Comparison of ENCODE assay signal across 8 cellular contexts in genomic region chr11:107591098-107591445, GRCh38. TPM values are rescaled to one million over a fixed set of nuclear protein-coding genes. Genes with fewer than 3 reads are reported as not detected.
DNase-seq lines count a peak whose midpoint lies in the region; ATAC-seq and TF ChIP-seq lines count a peak whose summit lies in the region.

Gene ELMOD1 (plus strand): TSS chr11:107591147. CDS start chr11:107618190, 27,043 bp downstream.

- H3K9me3 Mint-ChIP-seq in immature natural killer cell: no peaks in the 10 kb centered on the region

- peaks cover 13 to 54% (median 24%) of the 10 kb centered on the region in 3 donors for H3K27me3 Mint-ChIP-seq in immature natural killer cell (ENCODE audit: low read depth in 3 of 3)

- H3K4me1 ChIP-seq in SJSA1 (replicated peaks) (peaks cover 7% of the 10 kb centered on the region), breast epithelium (no peaks in the 10 kb centered on the region)

- H3K4me3 ChIP-seq in SJSA1 (peak within 1 kb of the TSS; percentile 42), breast epithelium (peak within 1 kb of the TSS; percentile 54 to 66 (median 58)), skin epidermis (peak within 1 kb of the TSS; percentile 37 to 55 (median 42))

- no peak within 1 kb of the TSS for H3K27ac ChIP-seq in SJSA1
- no peak within 1 kb of the TSS for H3K27ac ChIP-seq in breast epithelium
- peak within 1 kb of the TSS in 5 of 21 experiments; percentile 3 to 52 (median 30) for H3K27ac ChIP-seq in skin epidermis

- peak; percentile 3 for DNase-seq in A172 (ENCODE audit: low spot score)
- DNase-seq in GM10248 (ENCODE audit: extremely low spot score): peak; percentile 67
- DNase-seq in SJSA1 (ENCODE audit: low read depth in 1 of 2, low spot score in 2 of 2): peak in 1 of 2 experiments; percentile 41
- no peak for DNase-seq in breast epithelium (ENCODE audit: low spot score in 2 of 2)
- DNase-seq in immature natural killer cell: peak in 1 of 3 donors; percentile 6
- no peak for DNase-seq in DMS114 treated with DMSO at 0.1 percent for 48 hours (lab: John Stamatoyannopoulos, UW; ENCODE audit: unreplicated experiment)

- no peak for TF ChIP-seq POLR2A in breast epithelium (IDR thresholded peaks at IDR 0.05)

- CTCF ChIA-PET in GM10248 (lab: Yijun Ruan, JAX): interaction anchor here (1.0 to 1.7 kb wide), 4 partner anchors 9 to 180 kb away, joined by 3 to 4 read pairs (median 4); no protein-coding TSS in a partner anchor

- POLR2A ChIA-PET in GM10248 (lab: Yijun Ruan, JAX): no interaction called here

- intact Hi-C loops in breast epithelium (cut with DNase I; ENCODE audit: low total_unique reads): no loop called here

- H3K36me3 ChIP-seq in SJSA1 (no peaks in the 10 kb centered on the region), breast epithelium (no peaks in the 10 kb centered on the region)

- no peaks in the 10 kb centered on the region for H3K9me3 ChIP-seq in SJSA1 (replicated peaks)
- H3K9me3 ChIP-seq in breast epithelium: no peaks in the 10 kb centered on the region

- no peak for TF ChIP-seq CTCF in GM10248 (IDR thresholded peaks at IDR 0.05; ENCODE audit: control extremely low read depth, extremely low read depth, low read depth, missing control alignments)
- TF ChIP-seq CTCF in breast epithelium (IDR thresholded peaks at IDR 0.05): no peak

- H3K27me3 ChIP-seq in SJSA1 (replicated peaks) (peaks cover 4% of the 10 kb centered on the region; the same call in 1 of the 2 replicates), breast epithelium (peaks cover 0 to 66% of the 10 kb centered on the region in 2 donors)

- ATAC-seq in HG02973 (IDR thresholded peaks at IDR 0.05; ENCODE audit: unreplicated experiment): peak; percentile 43

- H3K27ac Mint-ChIP-seq in immature natural killer cell: no peak within 1 kb of the TSS

- peaks cover 16 to 30% of the 10 kb centered on the region in 2 donors for H3K4me1 Mint-ChIP-seq in immature natural killer cell

- peaks cover 0 to 4% (median 4%) of the 10 kb centered on the region in 3 donors for H3K36me3 Mint-ChIP-seq in immature natural killer cell

- H3K4me3 Mint-ChIP-seq in immature natural killer cell: peak within 1 kb of the TSS; percentile 68 to 86 (median 75)

RNA-seq across cellular contexts. Expression of gene ELMOD1, which starts in this region (rescaled TPM):
- 0.05 TPM in 1 of 2 replicates, not detected in the other for total RNA-seq in A172 (2014; rRNA removed; shearing (Covaris generic))
- 0.03 TPM in 1 of 2 replicates, not detected in the other for total RNA-seq in SJSA1 (2014; rRNA removed; shearing (Covaris generic))
- not detected for total RNA-seq in breast epithelium
- not detected for polyA plus RNA-seq in immature natural killer cell

Comparison
In these comparisons a context has a peak if more than half of its experiments do, and no peak if none do; other contexts are left out.
1. Peak in DNase-seq in A172; RNA of the gene not detected or under 1 TPM.